ENCODE assay signal across 8 cellular contexts in genomic region chr17:81484195-81484979, GRCh38. TPM values are rescaled to one million over a fixed set of nuclear protein-coding genes. Genes with fewer than 3 reads are reported as not detected.
A peak's percentile ranks its signal among the peaks of the same experiment; 100 is the strongest.
DNase-seq lines count a peak whose midpoint lies in the region; ATAC-seq and TF ChIP-seq lines count a peak whose summit lies in the region.

No MANE protein-coding gene starts in this region.

- TF ChIP-seq RAD21 in Ishikawa (IDR thresholded peaks at IDR 0.05; ENCODE audit: low read depth), result peak; percentile 92

- no peaks in the 10 kb centered on the region for H3K9me3 Mint-ChIP-seq in activated T-cell treated with anti-CD3 and anti-CD28 coated beads, Interleukin-2, amount 50 U/mL, for 72 hours
- no peaks in the 10 kb centered on the region for H3K9me3 Mint-ChIP-seq in naive thymus-derived CD8-positive, alpha-beta T cell
- H3K9me3 Mint-ChIP-seq in stimulated activated effector memory CD8-positive, alpha-beta T cell treated with anti-CD3 and anti-CD28 coated beads, Interleukin-12 subunit alpha, Interleukin-12 subunit beta, amount 100 ng/mL, for 72 hours, result no peaks in the 10 kb centered on the region

- DNase-seq in CD1c-positive myeloid dendritic cell (ENCODE audit: extremely low spot score) (peak; percentile 92), fibroblast of mammary gland (ENCODE audit: low read depth) (peak; percentile 70)
- DNase-seq in activated T-cell treated with anti-CD3 and anti-CD28 coated beads, Interleukin-2, amount 50 U/mL, for 72 hours, result peak; percentile 91 to 95
- DNase-seq in naive thymus-derived CD8-positive, alpha-beta T cell, result peak; percentile 74 to 92 (median 88)
- DNase-seq in stimulated activated effector memory CD8-positive, alpha-beta T cell treated with anti-CD3 and anti-CD28 coated beads, Interleukin-12 subunit alpha, Interleukin-12 subunit beta, amount 100 ng/mL, for 72 hours (ENCODE audit: low spot score in 2 of 2), result peak; percentile 92 to 98

- peaks cover 43% of the 10 kb centered on the region for H3K27me3 Mint-ChIP-seq in activated T-cell treated with anti-CD3 and anti-CD28 coated beads, Interleukin-2, amount 50 U/mL, for 72 hours (ENCODE audit: low read depth)
- peaks cover 1 to 23% (median 13%) of the 10 kb centered on the region in 5 donors for H3K27me3 Mint-ChIP-seq in naive thymus-derived CD8-positive, alpha-beta T cell

- H3K4me3 ChIP-seq in fibroblast of mammary gland (ENCODE audit: control insufficient read depth, low read depth, low read length), result peak overlapping the region; percentile 29

- ATAC-seq in GM19463 (IDR thresholded peaks at IDR 0.05; ENCODE audit: unreplicated experiment), result peak; percentile 37
- peak; percentile 67 for ATAC-seq in activated T-cell treated with anti-CD3 and anti-CD28 coated beads, Interleukin-2, amount 50 U/mL, for 72 hours (replicated peaks in 1 of 2)
- peak; percentile 62 to 71 for ATAC-seq in naive thymus-derived CD8-positive, alpha-beta T cell
- ATAC-seq in stimulated activated effector memory CD8-positive, alpha-beta T cell treated with anti-CD3 and anti-CD28 coated beads, Interleukin-12 subunit alpha, Interleukin-12 subunit beta, amount 100 ng/mL, for 72 hours, result peak; percentile 76

- peaks cover 36% of the 10 kb centered on the region for H3K4me1 Mint-ChIP-seq in activated T-cell treated with anti-CD3 and anti-CD28 coated beads, Interleukin-2, amount 50 U/mL, for 72 hours (ENCODE audit: low read depth)
- H3K4me1 Mint-ChIP-seq in naive thymus-derived CD8-positive, alpha-beta T cell, result peaks cover 4 to 30% (median 14%) of the 10 kb centered on the region in 4 donors
- peaks cover 8% of the 10 kb centered on the region for H3K4me1 Mint-ChIP-seq in stimulated activated effector memory CD8-positive, alpha-beta T cell treated with anti-CD3 and anti-CD28 coated beads, Interleukin-12 subunit alpha, Interleukin-12 subunit beta, amount 100 ng/mL, for 72 hours

- H3K36me3 Mint-ChIP-seq in activated T-cell treated with anti-CD3 and anti-CD28 coated beads, Interleukin-2, amount 50 U/mL, for 72 hours (ENCODE audit: insufficient read depth in 2 of 2), result no peaks in the 10 kb centered on the region
- H3K36me3 Mint-ChIP-seq in naive thymus-derived CD8-positive, alpha-beta T cell, result no peaks in the 10 kb centered on the region
- H3K36me3 Mint-ChIP-seq in stimulated activated effector memory CD8-positive, alpha-beta T cell treated with anti-CD3 and anti-CD28 coated beads, Interleukin-12 subunit alpha, Interleukin-12 subunit beta, amount 100 ng/mL, for 72 hours, result peaks cover 19% of the 10 kb centered on the region

- peak; percentile 34 for TF ChIP-seq CTCF in fibroblast of mammary gland (conservative IDR thresholded peaks at IDR 0.05; ENCODE audit: control insufficient read depth, insufficient read depth, low read depth, low read length)

- TF ChIP-seq EP300 in Ishikawa (IDR thresholded peaks at IDR 0.05; ENCODE audit: borderline replicate concordance), result 0 out of 2 replicates have a peak, but pooled peaks have one; percentile 16

- H3K4me3 Mint-ChIP-seq in activated T-cell treated with anti-CD3 and anti-CD28 coated beads, Interleukin-2, amount 50 U/mL, for 72 hours, result peak overlapping the region; percentile 44 to 75
- peak overlapping the region in 6 of 10 donors; percentile 20 to 71 (median 44) for H3K4me3 Mint-ChIP-seq in naive thymus-derived CD8-positive, alpha-beta T cell
- H3K4me3 Mint-ChIP-seq in stimulated activated effector memory CD8-positive, alpha-beta T cell treated with anti-CD3 and anti-CD28 coated beads, Interleukin-12 subunit alpha, Interleukin-12 subunit beta, amount 100 ng/mL, for 72 hours, result peak overlapping the region; percentile 42

- H3K27ac Mint-ChIP-seq in activated T-cell treated with anti-CD3 and anti-CD28 coated beads, Interleukin-2, amount 50 U/mL, for 72 hours, result no peak overlapping the region
- H3K27ac Mint-ChIP-seq in naive thymus-derived CD8-positive, alpha-beta T cell, result no peak overlapping the region
- no peak overlapping the region for H3K27ac Mint-ChIP-seq in stimulated activated effector memory CD8-positive, alpha-beta T cell treated with anti-CD3 and anti-CD28 coated beads, Interleukin-12 subunit alpha, Interleukin-12 subunit beta, amount 100 ng/mL, for 72 hours

- POLR2A ChIA-PET in naive thymus-derived CD8-positive, alpha-beta T cell (lab: Charles Lee), result interaction anchor here (0.6 to 10.9 kb wide), 9 partner anchors 20 to 231 kb away, joined by 3 to 176 read pairs (median 4); partner anchors contain the start of genes ACTG1 and SLC38A10

TF ChIP-seq in Ishikawa, 13 proteins besides CTCF, POLR2A, EP300 and RAD21:
- TF ChIP-seq TCF12 (IDR thresholded peaks at IDR 0.05; ENCODE audit: low read depth) (no peak), MAX (IDR thresholded peaks at IDR 0.05) (peak; percentile 71), EGR1 (IDR thresholded peaks at IDR 0.05) (0 out of 2 replicates have a peak, but pooled peaks have one; percentile 11)
TF ChIP-seq in Ishikawa: peak in this region for 2.

TF ChIP-seq in PFSK-1, 5 proteins besides CTCF, POLR2A, EP300 and RAD21:
- no peak for TF ChIP-seq POLR2AphosphoS5 (IDR thresholded peaks at IDR 0.05; ENCODE audit: low read depth, low read length)
- TF ChIP-seq REST (IDR thresholded peaks at IDR 0.05; ENCODE audit: insufficient read depth in 1 of 2, low read depth in 2 of 2, low read length in 2 of 2), result 0 out of 4 replicates have a peak, but pooled peaks of 1 of the 2 experiments have one; percentile 19
- TF ChIP-seq SIN3A (IDR thresholded peaks at IDR 0.05; ENCODE audit: borderline replicate concordance, insufficient read depth, low read length), result no peak
- TF ChIP-seq FOXP2 (optimal IDR thresholded peaks at IDR 0.05; ENCODE audit: borderline replicate concordance, extremely low read depth, extremely low read length, insufficient read depth), result peak; percentile 88
- no peak for TF ChIP-seq TAF1 (IDR thresholded peaks at IDR 0.05; ENCODE audit: borderline replicate concordance, insufficient read depth, low read length)

RNA-seq across cellular contexts. Expression of gene ACTG1, which starts 28.2 kb away (rescaled TPM):
- polyA plus RNA-seq in PFSK-1 (2012; ENCODE audit: insufficient read length, low read depth), result 8,081 TPM
- total RNA-seq in activated T-cell treated with anti-CD3 and anti-CD28 coated beads, Interleukin-2, amount 50 U/mL, for 72 hours, result 1,000 to 10,000 TPM; 3,862 to 3,966 TPM
- total RNA-seq in naive thymus-derived CD8-positive, alpha-beta T cell, result 1,000 to 10,000 TPM; 1,189 to 1,230 TPM
- 1,000 to 10,000 TPM; 1,334 to 1,669 (median 1,595) TPM for polyA plus RNA-seq in naive thymus-derived CD8-positive, alpha-beta T cell

RNA-seq across cellular contexts. Expression of gene FSCN2, which starts 43.8 kb away (rescaled TPM):
- 1.6 TPM for polyA plus RNA-seq in PFSK-1 (2012; ENCODE audit: insufficient read length, low read depth)
- 1 to 10 TPM in 1 of 2 donors, under 1 TPM in 1; 0.95 to 1.8 TPM for total RNA-seq in activated T-cell treated with anti-CD3 and anti-CD28 coated beads, Interleukin-2, amount 50 U/mL, for 72 hours
- 1 to 10 TPM in 1 of 2 experiments, under 1 TPM in 1; 0.96 to 2.0 TPM for total RNA-seq in naive thymus-derived CD8-positive, alpha-beta T cell
- not detected for polyA plus RNA-seq in naive thymus-derived CD8-positive, alpha-beta T cell

Comparison
In these comparisons a context has a peak if more than half of its experiments do, and no peak if none do; other contexts are left out.
1. Peak in every context shown above with its lines: DNase-seq, ATAC-seq and H3K4me3 ChIP-seq.